Comparison of ENCODE assay signal across 8 cellular contexts in the genomic region with DNA sequence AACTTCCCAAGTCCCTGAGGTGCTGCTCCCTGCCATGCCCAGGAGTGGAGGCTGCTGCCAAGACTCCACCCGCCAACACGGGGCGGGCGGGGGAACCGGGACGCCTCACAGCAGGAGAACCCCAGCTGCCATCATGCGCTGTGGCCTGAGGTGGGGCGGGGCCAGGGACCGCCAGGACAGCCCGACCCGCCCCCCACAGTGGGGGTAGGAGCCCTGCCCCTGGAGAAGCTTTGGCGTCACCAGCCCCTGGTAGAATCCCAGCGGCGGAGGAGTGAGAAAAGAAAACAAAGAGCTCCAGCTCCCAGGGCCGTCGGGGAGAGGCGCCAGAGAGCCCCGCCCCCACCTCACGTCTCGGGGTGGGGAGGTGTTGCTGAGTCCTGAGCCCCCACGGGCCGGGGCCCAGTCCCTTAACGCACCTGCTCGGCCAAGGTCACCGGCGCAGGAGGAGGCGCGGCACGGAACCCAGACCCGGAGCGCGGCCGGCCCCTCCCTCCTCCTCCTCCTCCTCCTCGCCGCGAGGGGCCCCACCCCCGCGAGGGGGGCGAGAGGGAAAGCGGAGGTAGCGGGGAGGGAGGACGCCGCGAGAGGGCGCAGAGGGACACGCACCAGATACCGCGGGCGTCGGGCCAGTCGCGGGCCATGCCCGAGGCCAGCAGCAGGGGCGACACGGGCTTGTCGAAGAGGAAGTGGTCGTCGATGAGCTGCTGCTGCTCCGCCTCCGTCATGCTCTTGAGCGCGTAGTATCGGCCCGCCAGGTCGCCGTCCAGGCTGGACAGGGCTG. TPM values are rescaled to one million over a fixed set of nuclear protein-coding genes. Genes with fewer than 3 reads are reported as not detected.
A peak's percentile ranks its signal among the peaks of the same experiment; 100 is the strongest.
DNase-seq lines count a peak whose midpoint lies in the region; ATAC-seq, FAIRE-seq and TF ChIP-seq lines count a peak whose summit lies in the region.

No MANE protein-coding gene starts in this region.

- H3K4me1 ChIP-seq in BLaER1, result peaks cover 68% of the 10 kb centered on the region
- peaks cover 58% of the 10 kb centered on the region for H3K4me1 ChIP-seq in lower lobe of right lung

- peaks cover 12% of the 10 kb centered on the region for H4K20me1 ChIP-seq in BLaER1

- TF ChIP-seq POLR2A in H54 (IDR thresholded peaks at IDR 0.05; ENCODE audit: low read depth, low read length), result no peak

- DNase-seq in H54 (ENCODE audit: insufficient read length, low spot score), result peak; percentile 77
- DNase-seq in NCI-H345 treated with DMSO at 0.1 percent for 48 hours (lab: John Stamatoyannopoulos, UW; ENCODE audit: unreplicated experiment), result peak; percentile 62
- DNase-seq in activated CD4-positive, alpha-beta T cell treated with anti-CD3 and anti-CD28 coated beads, Interleukin-2, amount 50 U/mL, for 1 hour, result peak; percentile 65
- peak; percentile 92 for DNase-seq in ecto neural progenitor cell (ENCODE audit: low spot score)
- DNase-seq in lower lobe of right lung, result peak; percentile 91
- peak; percentile 59 for DNase-seq in stimulated activated CD8-positive, alpha-beta memory T cell treated with anti-CD3 and anti-CD28 coated beads, Interleukin-12 subunit alpha, Interleukin-12 subunit beta, amount 100 ng/mL, for 4 hours (ENCODE audit: low read depth)

- ATAC-seq in lower lobe of right lung (peak; percentile 79 to 85), GM18520 (IDR thresholded peaks at IDR 0.05; ENCODE audit: unreplicated experiment) (no peak)

- no peak for FAIRE-seq in H54 (lab: Jason Lieb, UNC)

- H3K27me3 ChIP-seq in BLaER1 (peaks cover 44% of the 10 kb centered on the region), lower lobe of right lung (ENCODE audit: low read depth) (peaks cover 5% of the 10 kb centered on the region)

- H3K36me3 ChIP-seq in BLaER1 (no peaks in the 10 kb centered on the region), lower lobe of right lung (no peaks in the 10 kb centered on the region)

- H3K4me3 ChIP-seq in BLaER1, result peak overlapping the region; percentile 72
- peak overlapping the region; percentile 63 for H3K4me3 ChIP-seq in lower lobe of right lung

- H3K27ac ChIP-seq in BLaER1 (peak overlapping the region; percentile 65), lower lobe of right lung (peak overlapping the region; percentile 82)

- no peaks in the 10 kb centered on the region for H3K9me3 ChIP-seq in BLaER1
- H3K9me3 ChIP-seq in lower lobe of right lung, result no peaks in the 10 kb centered on the region

- TF ChIP-seq CTCF in lower lobe of right lung (IDR thresholded peaks at IDR 0.05), result peak; percentile 63

- intact Hi-C loops in lower lobe of right lung (cut with DNase I), result no loop called here

- peak overlapping the region; percentile 83 for H3K4me2 ChIP-seq in BLaER1

- H3K9ac ChIP-seq in BLaER1, result peak overlapping the region; percentile 71

RNA-seq across cellular contexts. Expression of gene CKB, which starts 1.8 kb away (rescaled TPM):
- total RNA-seq in lower lobe of right lung, result 115 TPM

RNA-seq across cellular contexts. Expression of gene TRMT61A, which starts 8.1 kb away (rescaled TPM):
- total RNA-seq in lower lobe of right lung, result 11.0 TPM

RNA-seq across cellular contexts. Expression of gene BAG5, which starts 41.6 kb away (rescaled TPM):
- total RNA-seq in lower lobe of right lung, result 29.8 TPM

RNA-seq across cellular contexts. Expression of gene COA8, which starts 41.9 kb away (rescaled TPM):
- 33.0 TPM for total RNA-seq in lower lobe of right lung
